Comparison of ENCODE assay signal across 8 cellular contexts in the genomic region with DNA sequence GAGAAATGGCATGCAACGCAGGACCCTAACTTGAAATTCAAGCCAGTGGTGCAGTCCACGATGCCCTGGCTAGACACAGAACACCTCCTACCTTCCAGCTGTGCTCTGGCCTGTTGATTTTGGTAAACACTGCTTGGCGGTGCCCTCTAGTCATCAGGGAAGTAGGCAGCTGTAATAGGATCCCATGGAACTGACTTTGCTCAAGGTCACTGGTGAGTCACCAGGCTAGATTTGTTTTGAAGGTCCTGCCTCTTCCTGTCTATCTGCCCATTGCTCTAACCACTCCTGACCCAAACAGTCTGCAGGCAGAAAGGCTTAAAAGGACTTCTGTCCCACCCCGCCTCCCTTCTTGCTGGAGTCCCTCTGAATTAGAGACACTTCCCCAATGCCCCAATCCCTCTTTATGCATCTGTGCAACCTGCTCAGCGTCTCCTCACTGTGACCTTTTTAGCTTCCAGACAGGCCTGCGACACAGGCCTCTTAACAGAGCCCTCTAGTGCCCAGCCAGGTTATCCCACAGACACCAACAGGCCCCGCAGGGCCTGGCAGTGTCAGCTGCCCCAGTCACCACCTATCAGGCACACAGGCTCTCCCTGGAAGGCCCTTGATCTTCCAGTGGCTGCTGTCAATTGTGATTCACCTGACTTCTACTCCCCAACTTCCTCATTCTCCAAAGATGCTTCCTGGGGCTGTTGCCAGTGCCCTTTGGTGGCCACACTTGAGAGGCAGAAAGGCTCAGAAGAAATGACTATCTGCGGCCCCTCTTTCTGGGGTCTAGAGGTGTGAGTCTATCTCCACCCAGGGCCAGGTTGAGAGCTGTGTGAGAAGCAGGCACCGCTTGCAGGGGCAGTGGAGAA. TPM values are rescaled to one million over a fixed set of nuclear protein-coding genes. Genes with fewer than 3 reads are reported as not detected.
DNase-seq lines count a peak whose midpoint lies in the region; ATAC-seq, FAIRE-seq and TF ChIP-seq lines count a peak whose summit lies in the region.

No MANE protein-coding gene starts in this region.

- peak; percentile 91 for FAIRE-seq in H54 (lab: Jason Lieb, UNC)

- H3K9me3 Mint-ChIP-seq in activated T-helper 2 cell treated with anti-CD3 and anti-CD28 coated beads, Interferon-gamma antibody, Interleukin-2, Interleukin-4, amounts not matched to agents 10 μg/mL and 5 μg/mL and 100 μg/mL, durations not matched to agents 14 hours and 24 hours and 36 hours = no peaks in the 10 kb centered on the region
- no peaks in the 10 kb centered on the region for H3K9me3 Mint-ChIP-seq in osteocyte (ENCODE audit: unreplicated experiment)

- TF ChIP-seq CTCF in foreskin keratinocyte (conservative IDR thresholded peaks at IDR 0.05) = peak; percentile 46
- TF ChIP-seq CTCF in osteocyte (IDR thresholded peaks at IDR 0.05) = peak; percentile 50

- DNase-seq in CMK (ENCODE audit: low read depth) (peak; percentile 61), H54 (ENCODE audit: insufficient read length, low spot score) (peak; percentile 95), NCI-H69 (lab: John Stamatoyannopoulos, UW) (peak; percentile 70), foreskin keratinocyte (peak; percentile 51 to 78), osteocyte (ENCODE audit: extremely low spot score, unreplicated experiment) (no peak)
- peak; percentile 24 for DNase-seq in activated T-helper 2 cell treated with anti-CD3 and anti-CD28 coated beads, Interferon-gamma antibody, Interleukin-2, Interleukin-4, amounts not matched to agents 10 μg/mL and 5 μg/mL and 100 μg/mL, durations not matched to agents 14 hours and 24 hours and 36 hours (ENCODE audit: low spot score)

- no peaks in the 10 kb centered on the region for H3K27me3 ChIP-seq in foreskin keratinocyte

- TF ChIP-seq POLR2A in H54 (IDR thresholded peaks at IDR 0.05; ENCODE audit: low read depth, low read length) = no peak

- peak overlapping the region; percentile 89 for H3K27ac Mint-ChIP-seq in activated T-helper 2 cell treated with anti-CD3 and anti-CD28 coated beads, Interferon-gamma antibody, Interleukin-2, Interleukin-4, amounts not matched to agents 10 μg/mL and 5 μg/mL and 100 μg/mL, durations not matched to agents 14 hours and 24 hours and 36 hours
- peak overlapping the region; percentile 86 for H3K27ac Mint-ChIP-seq in osteocyte (ENCODE audit: unreplicated experiment)

- ATAC-seq in foreskin keratinocyte = peak; percentile 78
- no peak for ATAC-seq in HG02885 (IDR thresholded peaks at IDR 0.05; ENCODE audit: poor library complexity, unreplicated experiment)
- ATAC-seq in GM18519 (IDR thresholded peaks at IDR 0.05; ENCODE audit: low FRiP score, unreplicated experiment) = no peak

- no peak overlapping the region for H3K27ac ChIP-seq in foreskin keratinocyte

- H3K27me3 Mint-ChIP-seq in activated T-helper 2 cell treated with anti-CD3 and anti-CD28 coated beads, Interferon-gamma antibody, Interleukin-2, Interleukin-4, amounts not matched to agents 10 μg/mL and 5 μg/mL and 100 μg/mL, durations not matched to agents 14 hours and 24 hours and 36 hours (ENCODE audit: low read depth) = no peaks in the 10 kb centered on the region
- no peaks in the 10 kb centered on the region for H3K27me3 Mint-ChIP-seq in osteocyte (ENCODE audit: unreplicated experiment)

- H3K36me3 Mint-ChIP-seq in activated T-helper 2 cell treated with anti-CD3 and anti-CD28 coated beads, Interferon-gamma antibody, Interleukin-2, Interleukin-4, amounts not matched to agents 10 μg/mL and 5 μg/mL and 100 μg/mL, durations not matched to agents 14 hours and 24 hours and 36 hours (ENCODE audit: low read depth) = peaks cover 45% of the 10 kb centered on the region
- peaks cover 3% of the 10 kb centered on the region for H3K36me3 Mint-ChIP-seq in osteocyte (ENCODE audit: unreplicated experiment)

- peaks cover 9% of the 10 kb centered on the region for H3K4me1 ChIP-seq in foreskin keratinocyte

- peaks cover 43% of the 10 kb centered on the region for H3K4me1 Mint-ChIP-seq in activated T-helper 2 cell treated with anti-CD3 and anti-CD28 coated beads, Interferon-gamma antibody, Interleukin-2, Interleukin-4, amounts not matched to agents 10 μg/mL and 5 μg/mL and 100 μg/mL, durations not matched to agents 14 hours and 24 hours and 36 hours (ENCODE audit: low read depth)
- peaks cover 65% of the 10 kb centered on the region for H3K4me1 Mint-ChIP-seq in osteocyte (ENCODE audit: unreplicated experiment)

- intact Hi-C loops in activated T-helper 2 cell treated with anti-CD3 and anti-CD28 coated beads, Interferon-gamma antibody, Interleukin-2, Interleukin-4, amounts not matched to agents 10 μg/mL and 5 μg/mL and 100 μg/mL, durations not matched to agents 14 hours and 24 hours and 36 hours (cut with micrococcal nuclease) = no loop called here

- H3K4me3 Mint-ChIP-seq in activated T-helper 2 cell treated with anti-CD3 and anti-CD28 coated beads, Interferon-gamma antibody, Interleukin-2, Interleukin-4, amounts not matched to agents 10 μg/mL and 5 μg/mL and 100 μg/mL, durations not matched to agents 14 hours and 24 hours and 36 hours (ENCODE audit: low read depth) = no peak overlapping the region
- H3K4me3 Mint-ChIP-seq in osteocyte (ENCODE audit: unreplicated experiment) = peak overlapping the region; percentile 53

RNA-seq across cellular contexts. Expression of a gene that starts 5.2 kb away (rescaled TPM):
- 29.0 and 30.4 TPM in 2 replicates for total RNA-seq in activated T-helper 2 cell treated with anti-CD3 and anti-CD28 coated beads, Interferon-gamma antibody, Interleukin-2, Interleukin-4, amounts not matched to agents 10 μg/mL and 5 μg/mL and 100 μg/mL, durations not matched to agents 14 hours and 24 hours and 36 hours
- total RNA-seq in foreskin keratinocyte (24.7 and 26.1 TPM in 2 replicates), osteocyte (56.3 and 61.8 TPM in 2 replicates)
- polyA plus RNA-seq in foreskin keratinocyte = 17.3 and 19.7 TPM in 2 replicates

RNA-seq across cellular contexts. Expression of a gene that starts 5.4 kb away (rescaled TPM):
- total RNA-seq in activated T-helper 2 cell treated with anti-CD3 and anti-CD28 coated beads, Interferon-gamma antibody, Interleukin-2, Interleukin-4, amounts not matched to agents 10 μg/mL and 5 μg/mL and 100 μg/mL, durations not matched to agents 14 hours and 24 hours and 36 hours = 93.9 and 94.7 TPM in 2 replicates
- total RNA-seq in foreskin keratinocyte = 59.5 and 63.9 TPM in 2 replicates
- 41.7 and 43.3 TPM in 2 replicates for polyA plus RNA-seq in foreskin keratinocyte
- total RNA-seq in osteocyte = 54.6 and 56.3 TPM in 2 replicates

RNA-seq across cellular contexts. Expression of a gene that starts 44.7 kb away (rescaled TPM):
- total RNA-seq in activated T-helper 2 cell treated with anti-CD3 and anti-CD28 coated beads, Interferon-gamma antibody, Interleukin-2, Interleukin-4, amounts not matched to agents 10 μg/mL and 5 μg/mL and 100 μg/mL, durations not matched to agents 14 hours and 24 hours and 36 hours = 191 TPM in 2 replicates
- total RNA-seq in foreskin keratinocyte (86.0 and 94.9 TPM in 2 replicates), osteocyte (114 and 122 TPM in 2 replicates)
- polyA plus RNA-seq in foreskin keratinocyte = 73.5 and 80.9 TPM in 2 replicates

RNA-seq across cellular contexts. Expression of a gene that starts 52.0 kb away (rescaled TPM):
- total RNA-seq in activated T-helper 2 cell treated with anti-CD3 and anti-CD28 coated beads, Interferon-gamma antibody, Interleukin-2, Interleukin-4, amounts not matched to agents 10 μg/mL and 5 μg/mL and 100 μg/mL, durations not matched to agents 14 hours and 24 hours and 36 hours = 201 and 206 TPM in 2 replicates
- total RNA-seq in foreskin keratinocyte (110 and 120 TPM in 2 replicates), osteocyte (80.2 and 94.1 TPM in 2 replicates)
- 48.3 and 62.2 TPM in 2 replicates for polyA plus RNA-seq in foreskin keratinocyte
